23 cellular contexts compared by ENCODE assay signal in genomic region chr1:221306239-221306638, GRCh38.
DNase-seq lines count a peak whose midpoint lies in the region; TF ChIP-seq lines count a peak whose summit lies in the region.
"Had no signal": no experiment of that assay in that cellular context is flagged by ENCODE, and none has a peak within 500 bp of the region (broad histone marks: within the 10 kb centered on the region; RNA-seq: fewer than 3 reads in every experiment).

No MANE protein-coding gene starts in this region.

- DNase-seq in endodermal cell (no peak), mesenchymal stem cell (no peak), left ventricle myocardium inferior (no peak), DMS153 (lab: John Stamatoyannopoulos, UW) (no peak), foreskin fibroblast (no peak), T-helper 9 cell (no peak)
- DNase-seq: 8988T; ACHN; BE2C; C1 segment of cervical spinal cord; Caco-2; Calu3; CD4-positive, alpha-beta T cell; CD8-positive, alpha-beta T cell; DMS53; DMS79; DND-41; EL; GDM1 had no signal

- H3K36me3 Mint-ChIP-seq in endodermal cell (ENCODE audit: low read depth), result no peaks in the 10 kb centered on the region
- H3K36me3 Mint-ChIP-seq: CD8-positive, alpha-beta T cell had no signal

- no peak overlapping the region for H3K14ac ChIP-seq in mesenchymal stem cell (ENCODE audit: low read length in 2 of 2)

- no peak overlapping the region for H3K4me3 Mint-ChIP-seq in endodermal cell
- H3K4me3 Mint-ChIP-seq: CD4-positive, alpha-beta T cell; CD8-positive, alpha-beta T cell had no signal

- H3K9me3 Mint-ChIP-seq in endodermal cell, result peaks cover 7% of the 10 kb centered on the region
- H3K9me3 Mint-ChIP-seq: CD4-positive, alpha-beta T cell; CD8-positive, alpha-beta T cell had no signal

- H3K27ac Mint-ChIP-seq in endodermal cell, result no peak overlapping the region
- H3K27ac Mint-ChIP-seq: CD4-positive, alpha-beta T cell; CD8-positive, alpha-beta T cell had no signal

- no peak overlapping the region for H3K4ac ChIP-seq in mesenchymal stem cell (ENCODE audit: low read depth in 1 of 2, low read length in 2 of 2)

- H2BK5ac ChIP-seq in mesenchymal stem cell (ENCODE audit: low read depth, low read length, poor library complexity, severe bottlenecking), result no peak overlapping the region

- H3K4me3 ChIP-seq in endodermal cell (ENCODE audit: low read length) (peak overlapping the region; percentile 65), mesenchymal stem cell (ENCODE audit: insufficient read depth in 1 of 2, low read depth in 1 of 2, low read length in 2 of 2) (no peak overlapping the region), left ventricle myocardium inferior (no peak overlapping the region), foreskin fibroblast (ENCODE audit: low read depth in 1 of 2, low read length in 2 of 2) (no peak overlapping the region)
- H3K4me3 ChIP-seq: BLaER1, GM12878 had no signal

- H4K91ac ChIP-seq in mesenchymal stem cell (ENCODE audit: low read length), result no peak overlapping the region

- no peak overlapping the region for H2AFZ ChIP-seq in mesenchymal stem cell (ENCODE audit: low read depth, low read length)

- no peak overlapping the region for H2BK120ac ChIP-seq in mesenchymal stem cell (ENCODE audit: low read depth, low read length)

- no peaks in the 10 kb centered on the region for H3K27me3 ChIP-seq in endodermal cell (ENCODE audit: control insufficient read depth, insufficient read depth, low read length, poor library complexity, severe bottlenecking)
- H3K27me3 ChIP-seq in mesenchymal stem cell (ENCODE audit: control insufficient read depth in 1 of 2, insufficient read depth in 1 of 2, low read length in 2 of 2), result no peaks in the 10 kb centered on the region
- H3K27me3 ChIP-seq in left ventricle myocardium inferior (ENCODE audit: low read depth), result peaks cover 16% of the 10 kb centered on the region
- H3K27me3 ChIP-seq: BLaER1 had no signal

- H3K27ac ChIP-seq in C4-2B, result peak overlapping the region; percentile 64
- H3K27ac ChIP-seq in VCaP, result peak overlapping the region; percentile 52
- no peak overlapping the region for H3K27ac ChIP-seq in endodermal cell (ENCODE audit: low read depth, low read length)
- no peak overlapping the region for H3K27ac ChIP-seq in mesenchymal stem cell (ENCODE audit: low read length, poor library complexity, severe bottlenecking)
- no peak overlapping the region for H3K27ac ChIP-seq in left ventricle myocardium inferior (replicated peaks)
- H3K27ac ChIP-seq: BLaER1 had no signal

- H2BK12ac ChIP-seq in mesenchymal stem cell (ENCODE audit: low read length in 2 of 2), result peak overlapping the region in 1 of 2 experiments; percentile 75

- no peak overlapping the region for H4K8ac ChIP-seq in mesenchymal stem cell (ENCODE audit: low read length)

- WGBS in endodermal cell (ENCODE audit: insufficient coverage in 1 of 2, insufficient read length in 1 of 2), 2 experiments, result 92 to 93% methylated on average over 2 to 4 of the region's 5 CpGs
- WGBS in mesenchymal stem cell, result 93% methylated on average over 3 of the region's 5 CpGs

- no peaks in the 10 kb centered on the region for H3K27me3 Mint-ChIP-seq in endodermal cell (ENCODE audit: insufficient read depth)

- intact Hi-C loops in left ventricle myocardium inferior (cut with micrococcal nuclease), result no loop called here

- no peak overlapping the region for H3K4me2 ChIP-seq in mesenchymal stem cell (ENCODE audit: low read length, poor library complexity, severe bottlenecking)
- H3K4me2 ChIP-seq: BLaER1 had no signal

- H3K4me1 ChIP-seq in endodermal cell (ENCODE audit: control insufficient read depth, insufficient read depth, low read length), result peaks cover 10% of the 10 kb centered on the region
- H3K4me1 ChIP-seq in mesenchymal stem cell (ENCODE audit: control insufficient read depth, insufficient read depth, low read depth, low read length), result peaks cover 7% of the 10 kb centered on the region
- H3K4me1 ChIP-seq in left ventricle myocardium inferior, result no peaks in the 10 kb centered on the region
- H3K4me1 ChIP-seq: BLaER1, Caco-2 had no signal

- TF ChIP-seq CTCF in C4-2B (conservative IDR thresholded peaks at IDR 0.05) (no peak), VCaP (conservative IDR thresholded peaks at IDR 0.05) (no peak), endodermal cell (conservative IDR thresholded peaks at IDR 0.05) (no peak), left ventricle myocardium inferior (IDR thresholded peaks at IDR 0.05; ENCODE audit: borderline replicate concordance) (no peak), foreskin fibroblast (IDR thresholded peaks at IDR 0.05; ENCODE audit: low read depth, low read length) (no peak)

- no peak overlapping the region for H3K18ac ChIP-seq in mesenchymal stem cell (ENCODE audit: low read depth in 1 of 2, low read length in 2 of 2)

- H3K9ac ChIP-seq in endodermal cell (ENCODE audit: extremely low read depth, low read length, poor library complexity, severe bottlenecking) (no peak overlapping the region), mesenchymal stem cell (ENCODE audit: low read length) (no peak overlapping the region)
- H3K9ac ChIP-seq: BLaER1 had no signal

- H3K4me1 Mint-ChIP-seq in endodermal cell, result peaks cover 74% of the 10 kb centered on the region

- peaks cover 34% of the 10 kb centered on the region for H3K9me3 ChIP-seq in endodermal cell (ENCODE audit: control insufficient read depth, low read length)
- H3K9me3 ChIP-seq in mesenchymal stem cell (ENCODE audit: control insufficient read depth, low read length), result no peaks in the 10 kb centered on the region
- no peaks in the 10 kb centered on the region for H3K9me3 ChIP-seq in left ventricle myocardium inferior (replicated peaks)
- H3K9me3 ChIP-seq: BE2C, Caco-2 had no signal

- no peaks in the 10 kb centered on the region for H3K79me1 ChIP-seq in mesenchymal stem cell (replicated peaks; ENCODE audit: low read length, poor library complexity, severe bottlenecking)

- H3K23ac ChIP-seq in mesenchymal stem cell (ENCODE audit: low read length in 2 of 2), result no peak overlapping the region

- peak overlapping the region; percentile 78 for H2AK5ac ChIP-seq in mesenchymal stem cell (ENCODE audit: low read length, severe bottlenecking)

- H3K36me3 ChIP-seq in endodermal cell (ENCODE audit: control insufficient read depth, insufficient read depth, low read length) (no peaks in the 10 kb centered on the region), mesenchymal stem cell (ENCODE audit: control insufficient read depth in 1 of 2, insufficient read depth in 2 of 2, low read depth in 1 of 2, low read length in 2 of 2) (no peaks in the 10 kb centered on the region), left ventricle myocardium inferior (no peaks in the 10 kb centered on the region)
- H3K36me3 ChIP-seq: BE2C, BLaER1 had no signal

- no peak overlapping the region for H2BK15ac ChIP-seq in mesenchymal stem cell (ENCODE audit: low read depth, poor library complexity, severe bottlenecking)

Comparison
In these comparisons a context has a peak if more than half of its experiments do, and no peak if none do; other contexts are left out.
1. H3K27ac ChIP-seq: peak in C4-2B (single experiment) and VCaP (single experiment); none in endodermal cell (single experiment), mesenchymal stem cell (single experiment) and left ventricle myocardium inferior (single experiment).